Comparison of ENCODE assay signal across 23 cellular contexts in the genomic region with DNA sequence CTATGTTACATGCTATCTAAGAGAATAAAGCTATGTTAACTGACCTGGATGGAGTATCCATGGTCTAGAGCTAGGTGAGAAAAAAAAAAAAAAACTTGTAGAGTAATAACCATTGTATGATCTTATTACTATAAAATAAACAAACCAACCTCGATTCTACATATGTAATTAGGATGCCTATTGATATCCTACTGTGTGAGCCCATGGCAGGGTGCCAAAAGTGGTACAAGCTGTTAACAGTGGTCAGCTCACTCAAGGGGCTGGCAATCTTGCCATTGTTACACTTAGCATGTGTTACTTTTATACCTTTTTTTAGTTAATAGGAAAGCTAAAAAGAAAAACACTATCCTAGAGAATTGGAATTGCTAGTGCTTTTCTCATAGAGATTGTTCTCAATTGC. TPM values are rescaled to one million over a fixed set of nuclear protein-coding genes. Genes with fewer than 3 reads are reported as not detected.
"Had no signal": no experiment of that assay in that cellular context is flagged by ENCODE, and none has a peak within 500 bp of the region (broad histone marks: within the 10 kb centered on the region; RNA-seq: fewer than 3 reads in every experiment).

No MANE protein-coding gene starts in this region.

- H3K4me2 ChIP-seq: hepatocyte had no signal

- H3K79me2 ChIP-seq: hepatocyte had no signal

- H3K27ac ChIP-seq: cardiac muscle cell, hepatocyte, upper lobe of left lung had no signal

- H3K4me3 ChIP-seq: cardiac muscle cell, hepatocyte, lung, spleen, upper lobe of left lung had no signal

- H3K4me3 Mint-ChIP-seq: activated CD4-positive, alpha-beta memory T cell treated with anti-CD3 and anti-CD28 coated beads, Interleukin-2, amount 10 ng/mL, durations not matched to agents 7 days and 5 days; activated CD4-positive, alpha-beta T cell treated with anti-CD3 and anti-CD28 coated beads, Interleukin-2, amount 10 ng/mL, durations not matched to agents 24 days and 14 days; activated naive CD4-positive, alpha-beta T cell treated with anti-CD3 and anti-CD28 coated beads, Interleukin-2, amount 10 ng/mL, durations not matched to agents 7 days and 5 days; dendritic cell treated with granulocyte-macrophage colony-stimulating factor and Interleukin-4, amounts not matched to agents 40 ng/mL and 50 ng/mL, for 4 days; immature natural killer cell; mesothelial cell of epicardium; natural killer cell had no signal

- H3K9me3 Mint-ChIP-seq: activated CD4-positive, alpha-beta memory T cell treated with anti-CD3 and anti-CD28 coated beads, Interleukin-2, amount 10 ng/mL, durations not matched to agents 7 days and 5 days; activated naive CD4-positive, alpha-beta T cell treated with anti-CD3 and anti-CD28 coated beads, Interleukin-2, amount 10 ng/mL, durations not matched to agents 7 days and 5 days; dendritic cell treated with granulocyte-macrophage colony-stimulating factor and Interleukin-4, amounts not matched to agents 40 ng/mL and 50 ng/mL, for 4 days; immature natural killer cell; mesothelial cell of epicardium; natural killer cell had no signal

- FAIRE-seq: endometrium had no signal

- H3K27me3 ChIP-seq: cardiac muscle cell, hepatocyte, spleen, upper lobe of left lung had no signal

- H3K9me3 ChIP-seq: spleen, upper lobe of left lung had no signal

- H3K36me3 Mint-ChIP-seq: immature natural killer cell, mesothelial cell of epicardium, natural killer cell had no signal

- ATAC-seq: activated CD4-positive, CD25-positive, alpha-beta regulatory T cell treated with anti-CD3 and anti-CD28 coated beads, Interleukin-2, amount 50 U/mL, for 24 hours; left lobe of liver; natural killer cell had no signal

- DNase-seq: activated CD4-positive, alpha-beta memory T cell treated with anti-CD3 and anti-CD28 coated beads, Interleukin-2, amount 10 ng/mL, durations not matched to agents 7 days and 5 days; activated CD4-positive, alpha-beta T cell treated with anti-CD3 and anti-CD28 coated beads, Interleukin-2, amount 10 ng/mL, durations not matched to agents 24 days and 14 days; activated effector memory CD4-positive, alpha-beta T cell treated with anti-CD3 and anti-CD28 coated beads, Interleukin-2, amount 50 U/mL, for 16 hours; activated naive CD4-positive, alpha-beta T cell treated with anti-CD3 and anti-CD28 coated beads, Interleukin-2, amount 10 ng/mL, durations not matched to agents 7 days and 5 days; effector CD4-positive, alpha-beta T cell; foreskin fibroblast; glutamatergic neuron; immature natural killer cell; natural killer cell; retina; spleen; stimulated activated CD4-positive, alpha-beta T cell treated with anti-CD3 and anti-CD28 coated beads, Interleukin-4, amount 100 ng/mL, for 1 hour; stimulated activated naive CD8-positive, alpha-beta T cell treated with anti-CD3 and anti-CD28 coated beads, Interleukin-15, Interleukin-2, amounts not matched to agents 100 U/mL and 50 U/mL, for 24 hours; T-helper 2 cell; upper lobe of left lung had no signal

- H2AFZ ChIP-seq: hepatocyte had no signal

- H3K27ac Mint-ChIP-seq: activated CD4-positive, alpha-beta memory T cell treated with anti-CD3 and anti-CD28 coated beads, Interleukin-2, amount 10 ng/mL, durations not matched to agents 7 days and 5 days; activated CD4-positive, alpha-beta T cell treated with anti-CD3 and anti-CD28 coated beads, Interleukin-2, amount 10 ng/mL, durations not matched to agents 24 days and 14 days; activated naive CD4-positive, alpha-beta T cell treated with anti-CD3 and anti-CD28 coated beads, Interleukin-2, amount 10 ng/mL, durations not matched to agents 7 days and 5 days; dendritic cell treated with granulocyte-macrophage colony-stimulating factor and Interleukin-4, amounts not matched to agents 40 ng/mL and 50 ng/mL, for 4 days; immature natural killer cell; mesothelial cell of epicardium; natural killer cell had no signal

- H3K4me1 Mint-ChIP-seq: immature natural killer cell, natural killer cell had no signal

- H3K36me3 ChIP-seq: cardiac muscle cell, spleen, upper lobe of left lung had no signal

RNA-seq across cellular contexts. Expression of gene IL6, which starts 13.5 kb away (rescaled TPM):
- total RNA-seq: cardiac muscle cell, left lobe of liver had no signal
- polyA plus RNA-seq: cardiac muscle cell, immature natural killer cell had no signal
